14 cellular contexts compared by ENCODE assay signal in the genomic region with DNA sequence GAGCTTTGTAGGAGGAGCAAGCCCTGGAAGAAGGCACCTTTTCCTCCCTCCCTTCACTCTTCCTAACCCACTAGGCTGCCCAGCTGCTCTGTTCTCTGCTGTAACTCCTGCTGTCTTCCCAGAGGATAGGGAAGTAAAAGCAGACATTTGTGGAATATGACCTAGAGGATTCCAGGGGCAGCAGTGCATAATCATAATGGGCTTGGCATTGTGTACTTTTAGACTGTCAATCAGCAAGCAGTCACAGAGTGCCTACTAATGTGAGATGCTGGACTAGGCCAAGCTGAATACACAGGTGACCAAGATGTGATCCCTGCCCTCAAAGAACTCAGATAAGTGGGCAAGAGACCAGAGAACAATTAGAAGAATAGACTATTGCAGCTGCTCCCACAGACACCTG.
DNase-seq lines count a peak whose midpoint lies in the region; ATAC-seq, FAIRE-seq and TF ChIP-seq lines count a peak whose summit lies in the region.
"Had no signal": no experiment of that assay in that cellular context is flagged by ENCODE, and none has a peak within 500 bp of the region (broad histone marks: within the 10 kb centered on the region; RNA-seq: fewer than 3 reads in every experiment).

No MANE protein-coding gene starts in this region.

- no peak for FAIRE-seq in small intestine (lab: Jason Lieb, UNC)
- FAIRE-seq: A204.1, GM12891 had no signal

- peak overlapping the region; percentile 70 for H3K27ac ChIP-seq in left ventricle myocardium inferior (replicated peaks)
- H3K27ac ChIP-seq in right cardiac atrium (ENCODE audit: low read length) = no peak overlapping the region
- peak overlapping the region; percentile 57 for H3K27ac ChIP-seq in SJCRH30
- H3K27ac ChIP-seq in small intestine (ENCODE audit: low read depth in 1 of 2, low read length in 1 of 2) = peak overlapping the region in 1 of 2 donors; percentile 32

- H3K36me3 ChIP-seq in left ventricle myocardium inferior = no peaks in the 10 kb centered on the region
- peaks cover 7% of the 10 kb centered on the region; the same call in 1 of the 2 replicates for H3K36me3 ChIP-seq in SJCRH30
- no peaks in the 10 kb centered on the region for H3K36me3 ChIP-seq in mucosa of descending colon (ENCODE audit: low read depth)
- no peaks in the 10 kb centered on the region for H3K36me3 ChIP-seq in small intestine (ENCODE audit: control insufficient read depth in 2 of 2, insufficient read depth in 2 of 2, low read length in 2 of 2)

- TF ChIP-seq CTCF in left ventricle myocardium inferior (IDR thresholded peaks at IDR 0.05; ENCODE audit: borderline replicate concordance) (no peak), mucosa of descending colon (IDR thresholded peaks at IDR 0.05) (no peak)

- ATAC-seq in right cardiac atrium = no peak
- peak; percentile 57 for ATAC-seq in mucosa of descending colon
- ATAC-seq in GM21528 (IDR thresholded peaks at IDR 0.05; ENCODE audit: low FRiP score, unreplicated experiment) = no peak
- ATAC-seq: HCT116 had no signal

- intact Hi-C loops in left ventricle myocardium inferior (cut with micrococcal nuclease) = no loop called here
- intact Hi-C loops in right cardiac atrium (cut with DNase I) = no loop called here
- intact Hi-C loops in mucosa of descending colon (cut with DNase I, micrococcal nuclease) = no loop called here

- DNase-seq in left ventricle myocardium inferior = no peak
- DNase-seq in right cardiac atrium = no peak
- no peak for DNase-seq in SJCRH30
- no peak for DNase-seq in mucosa of descending colon
- DNase-seq in small intestine = peak; percentile 62
- no peak for DNase-seq in DMS 273 treated with DMSO at 0.1 percent for 48 hours (lab: John Stamatoyannopoulos, UW)
- no peak for DNase-seq in hepatic stellate cell (ENCODE audit: low spot score)
- DNase-seq: Calu3; CD4-positive, alpha-beta T cell; DMS79 had no signal

- peaks cover 76% of the 10 kb centered on the region for H3K4me1 ChIP-seq in left ventricle myocardium inferior
- peaks cover 7% of the 10 kb centered on the region for H3K4me1 ChIP-seq in right cardiac atrium (ENCODE audit: control insufficient read depth, insufficient read depth, low read length)
- H3K4me1 ChIP-seq in SJCRH30 = peaks cover 68% of the 10 kb centered on the region
- H3K4me1 ChIP-seq in mucosa of descending colon (ENCODE audit: low read depth) = no peaks in the 10 kb centered on the region
- peaks cover 0 to 3% of the 10 kb centered on the region in 2 donors for H3K4me1 ChIP-seq in small intestine (ENCODE audit: control insufficient read depth in 2 of 2, insufficient read depth in 1 of 2, low read depth in 1 of 2, low read length in 1 of 2)

- H3K4me3 ChIP-seq in left ventricle myocardium inferior (no peak overlapping the region), right cardiac atrium (ENCODE audit: low read length) (no peak overlapping the region), SJCRH30 (no peak overlapping the region), mucosa of descending colon (no peak overlapping the region), small intestine (ENCODE audit: low read depth in 1 of 2, low read length in 2 of 2) (no peak overlapping the region)

- no peaks in the 10 kb centered on the region for H3K9me3 ChIP-seq in left ventricle myocardium inferior (replicated peaks)
- no peaks in the 10 kb centered on the region for H3K9me3 ChIP-seq in right cardiac atrium (ENCODE audit: control insufficient read depth, low read length)
- no peaks in the 10 kb centered on the region for H3K9me3 ChIP-seq in SJCRH30 (replicated peaks)
- H3K9me3 ChIP-seq in mucosa of descending colon = no peaks in the 10 kb centered on the region
- H3K9me3 ChIP-seq in small intestine (ENCODE audit: control insufficient read depth, low read depth) = no peaks in the 10 kb centered on the region

- no peaks in the 10 kb centered on the region for H3K27me3 ChIP-seq in left ventricle myocardium inferior (ENCODE audit: low read depth)
- H3K27me3 ChIP-seq in right cardiac atrium (ENCODE audit: control insufficient read depth, insufficient read depth) = no peaks in the 10 kb centered on the region
- H3K27me3 ChIP-seq in SJCRH30 = no peaks in the 10 kb centered on the region
- H3K27me3 ChIP-seq in small intestine (ENCODE audit: control insufficient read depth in 2 of 2, insufficient read depth in 2 of 2, low read length in 2 of 2) = no peaks in the 10 kb centered on the region
